ENCODE assay signal across 12 cellular contexts in genomic region chrX:25524150-25524549, GRCh38.
DNase-seq lines count a peak whose midpoint lies in the region; ATAC-seq, FAIRE-seq and TF ChIP-seq lines count a peak whose summit lies in the region.
"Had no signal": no experiment of that assay in that cellular context is flagged by ENCODE, and none has a peak within 500 bp of the region (broad histone marks: within the 10 kb centered on the region; RNA-seq: fewer than 3 reads in every experiment).

No MANE protein-coding gene starts in this region.

- ATAC-seq in PC-3 = no peak
- peak; percentile 63 to 91 (median 77) for ATAC-seq in pancreas

- H3K27ac ChIP-seq in PC-3 (ENCODE audit: low read length) = no peak overlapping the region; the same call in 1 of the 2 replicates
- no peak overlapping the region for H3K27ac ChIP-seq in pancreas
- H3K27ac ChIP-seq: colonic mucosa, left ventricle myocardium inferior, sigmoid colon had no signal

- H3K79me2 ChIP-seq in PC-3 (ENCODE audit: low read length) = no peaks in the 10 kb centered on the region

- no TSS peak for BruUV-seq in PC-3 (replicated peaks; lab: Mats Ljungman, UMichigan)

- intact Hi-C loops in PC-3 (cut with micrococcal nuclease) (no loop called here), pancreas (cut with DNase I) (no loop called here)

- no peaks in the 10 kb centered on the region for H3K9me2 ChIP-seq in PC-3 (replicated peaks; ENCODE audit: low read length)

- H3K27me3 ChIP-seq in H7 (ENCODE audit: control insufficient read depth, insufficient read depth, low read length) = no peaks in the 10 kb centered on the region
- no peaks in the 10 kb centered on the region for H3K27me3 ChIP-seq in PC-3 (ENCODE audit: low read length)
- peaks cover 0 to 16% (median 0%) of the 10 kb centered on the region in 4 donors for H3K27me3 ChIP-seq in pancreas
- H3K27me3 ChIP-seq: colonic mucosa, sigmoid colon had no signal

- DNase-seq in H7 (peak; percentile 3), PC-3 (peak; percentile 40), fibroblast of gingiva (ENCODE audit: low read depth) (peak; percentile 1), pancreas (peak in 1 of 6 donors; percentile 11), AG08396 (ENCODE audit: low spot score) (no peak), iPS-NIHi7 (ENCODE audit: extremely low spot score) (no peak)
- DNase-seq in activated CD8-positive, alpha-beta memory T cell treated with anti-CD3 and anti-CD28 coated beads for 24 hours = no peak
- DNase-seq: activated naive CD8-positive, alpha-beta T cell treated with anti-CD3 and anti-CD28 coated beads for 36 hours; colonic mucosa; left ventricle myocardium inferior; NCI-H226; sigmoid colon had no signal

- no peak overlapping the region for H3K9ac ChIP-seq in PC-3 (ENCODE audit: low read length)

- no peaks in the 10 kb centered on the region for H4K20me1 ChIP-seq in PC-3 (ENCODE audit: low read length)

- no peak overlapping the region for H3K4me3 ChIP-seq in H7 (ENCODE audit: insufficient read depth, low read depth, low read length)
- H3K4me3 ChIP-seq in PC-3 (ENCODE audit: low read length) = no peak overlapping the region
- H3K4me3 ChIP-seq in pancreas = no peak overlapping the region
- H3K4me3 ChIP-seq: colonic mucosa, left ventricle myocardium inferior, sigmoid colon had no signal

- TF ChIP-seq CTCF in PC-3 (conservative IDR thresholded peaks at IDR 0.05; ENCODE audit: low read depth, low read length) = no peak
- no peak for TF ChIP-seq CTCF in pancreas (IDR thresholded peaks at IDR 0.05)

- H3K9me3 ChIP-seq in PC-3 (ENCODE audit: low read length) (no peaks in the 10 kb centered on the region), pancreas (no peaks in the 10 kb centered on the region)
- H3K9me3 ChIP-seq: colonic mucosa, left ventricle myocardium inferior, sigmoid colon had no signal

- POLR2A ChIA-PET in PC-3 (lab: Charles Lee; ENCODE audit: unreplicated experiment) = no interaction called here

- H3K4me1 ChIP-seq in PC-3 (ENCODE audit: insufficient read depth, low read length) (no peaks in the 10 kb centered on the region), pancreas (peaks cover 0 to 4% (median 3%) of the 10 kb centered on the region in 3 donors)
- H3K4me1 ChIP-seq: colonic mucosa, left ventricle myocardium inferior had no signal

- H3F3A ChIP-seq in PC-3 (ENCODE audit: low read length, unreplicated experiment) = no peaks in the 10 kb centered on the region

- no peak overlapping the region for H2AFZ ChIP-seq in PC-3 (ENCODE audit: low read length)

- 39 to 45% methylated on average over 2 of the region's 2 CpGs for WGBS in pancreas, 2 donors

- FAIRE-seq in pancreas (lab: Jason Lieb, UNC) = no peak

- CTCF ChIA-PET in PC-3 (lab: Charles Lee) = no interaction called here

- no peaks in the 10 kb centered on the region for H3K36me3 ChIP-seq in H7 (replicated peaks; ENCODE audit: control insufficient read depth, insufficient read depth, low read length)
- H3K36me3 ChIP-seq in PC-3 (ENCODE audit: low read depth, low read length) = no peaks in the 10 kb centered on the region
- no peaks in the 10 kb centered on the region for H3K36me3 ChIP-seq in pancreas
- H3K36me3 ChIP-seq: colonic mucosa, left ventricle myocardium inferior, sigmoid colon had no signal

- peak overlapping the region; percentile 5; the same call in 1 of the 2 replicates for H3K4me2 ChIP-seq in PC-3 (ENCODE audit: low read length)

Comparison
In these comparisons a context has a peak if more than half of its experiments do, and no peak if none do; other contexts are left out.
1. DNase-seq: peak in H7 (single experiment), PC-3 (single experiment) and fibroblast of gingiva (single experiment); none in activated CD8-positive, alpha-beta memory T cell treated with anti-CD3 and anti-CD28 coated beads for 24 hours (single experiment), AG08396 (single experiment) and iPS-NIHi7 (single experiment).